In the genomic region with DNA sequence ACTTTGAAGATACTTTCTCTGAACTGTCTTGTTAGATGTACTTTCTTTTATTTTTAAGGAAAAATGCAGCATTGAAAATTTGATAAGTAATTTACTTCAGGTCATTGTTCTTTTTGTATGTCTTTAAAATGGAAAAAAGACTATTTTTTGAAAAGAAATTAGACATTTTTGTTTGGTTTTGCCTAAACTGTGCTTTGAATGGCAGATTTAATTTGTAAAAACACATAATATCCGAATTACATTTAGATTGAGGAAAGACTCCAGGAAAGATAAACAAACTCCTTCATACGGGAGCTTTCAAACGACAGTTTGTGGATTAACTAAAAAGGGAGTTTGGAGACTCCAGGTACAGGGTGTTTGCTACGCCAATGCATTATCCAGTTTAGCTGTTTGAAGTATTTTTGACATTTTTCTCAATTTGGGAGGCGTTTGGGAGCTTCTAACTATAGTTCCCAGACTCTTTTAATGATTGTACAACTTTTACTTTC, we compare ENCODE assay signal across 19 cellular contexts. TPM values are rescaled to one million over a fixed set of nuclear protein-coding genes. Genes with fewer than 3 reads are reported as not detected.
DNase-seq lines count a peak whose midpoint lies in the region; ATAC-seq, FAIRE-seq and TF ChIP-seq lines count a peak whose summit lies in the region.
"Had no signal": no experiment of that assay in that cellular context is flagged by ENCODE, and none has a peak within 500 bp of the region (broad histone marks: within the 10 kb centered on the region; RNA-seq: fewer than 3 reads in every experiment).

No MANE protein-coding gene starts in this region.

- WGBS in right lobe of liver (ENCODE audit: insufficient coverage, low coverage, low lambda C conversion rate, missing lambda C conversion rate): 27% methylated on average over 5 of the region's 5 CpGs

- no peaks in the 10 kb centered on the region for H3K9me3 Mint-ChIP-seq in activated CD4-positive, alpha-beta T cell treated with anti-CD3 and anti-CD28 coated beads, Interleukin-2, amount 10 ng/mL, durations not matched to agents 7 days and 5 days

- no peaks in the 10 kb centered on the region for H3K27me3 ChIP-seq in right lobe of liver
- H3K27me3 ChIP-seq in rectal smooth muscle tissue (ENCODE audit: control insufficient read depth, insufficient read depth, low read length): no peaks in the 10 kb centered on the region

- peak; percentile 16 for FAIRE-seq in A204.1 (lab: Jason Lieb, UNC)
- FAIRE-seq: GM12892, H54, urothelium cell line had no signal

- H3K27ac Mint-ChIP-seq in activated CD4-positive, alpha-beta T cell treated with anti-CD3 and anti-CD28 coated beads, Interleukin-2, amount 10 ng/mL, durations not matched to agents 7 days and 5 days: no peak overlapping the region
- H3K27ac Mint-ChIP-seq: naive B cell had no signal

- no peak overlapping the region for H3K4me3 Mint-ChIP-seq in activated CD4-positive, alpha-beta T cell treated with anti-CD3 and anti-CD28 coated beads, Interleukin-2, amount 10 ng/mL, durations not matched to agents 7 days and 5 days
- H3K4me3 Mint-ChIP-seq: naive B cell had no signal

- H3K9me3 ChIP-seq in SK-N-MC (ENCODE audit: low read depth, low read length) (no peaks in the 10 kb centered on the region), right lobe of liver (no peaks in the 10 kb centered on the region)

- intact Hi-C loops in right lobe of liver (cut with DNase I): no loop called here

- no peak for DNase-seq in SK-N-MC (ENCODE audit: low read depth, low spot score)
- no peak for DNase-seq in right lobe of liver
- no peak for DNase-seq in activated CD4-positive, alpha-beta T cell treated with anti-CD3 and anti-CD28 coated beads, Interleukin-2, amount 10 ng/mL, durations not matched to agents 7 days and 5 days
- DNase-seq in SKM-1 (lab: John Stamatoyannopoulos, UW; ENCODE audit: unreplicated experiment): no peak
- no peak for DNase-seq in NCI-H146 (lab: John Stamatoyannopoulos, UW)
- DNase-seq: activated CD4-positive, alpha-beta T cell treated with anti-CD3 and anti-CD28 coated beads for 1 hour; activated gamma-delta T cell treated with Interleukin-2 at 50 U/mL for 16 hours; dorsolateral prefrontal cortex; left colon; naive B cell; NCI-H1092 treated with DMSO at 0.1 percent for 48 hours; stimulated activated CD4-positive, alpha-beta T cell treated with anti-CD3 and anti-CD28 coated beads, Interleukin-2, amount 100 ng/mL, for 48 hours; T-helper 2 cell had no signal

- no peak overlapping the region for H3K9ac ChIP-seq in SK-N-MC (ENCODE audit: insufficient read length)
- H3K9ac ChIP-seq in rectal smooth muscle tissue (ENCODE audit: low read length): no peak overlapping the region

- H3K27ac ChIP-seq in SK-N-MC (no peak overlapping the region), right lobe of liver (peak overlapping the region in 2 of 3 donors; percentile 49 to 51), rectal smooth muscle tissue (ENCODE audit: low read depth, low read length) (peak overlapping the region; percentile 51)

- ATAC-seq in right lobe of liver: peak in 1 of 4 donors; percentile 8
- no peak for ATAC-seq in HG03025 (IDR thresholded peaks at IDR 0.05; ENCODE audit: low FRiP score, unreplicated experiment)

- H3K4me1 Mint-ChIP-seq in activated CD4-positive, alpha-beta T cell treated with anti-CD3 and anti-CD28 coated beads, Interleukin-2, amount 10 ng/mL, durations not matched to agents 7 days and 5 days: peaks cover 2% of the 10 kb centered on the region
- H3K4me1 Mint-ChIP-seq: naive B cell had no signal

- H3K36me3 Mint-ChIP-seq in activated CD4-positive, alpha-beta T cell treated with anti-CD3 and anti-CD28 coated beads, Interleukin-2, amount 10 ng/mL, durations not matched to agents 7 days and 5 days (ENCODE audit: low read depth): peaks cover 1% of the 10 kb centered on the region
- H3K36me3 Mint-ChIP-seq: naive B cell had no signal

- H3K4me3 ChIP-seq in SK-N-MC (peak overlapping the region; percentile 24; the same call in 1 of the 2 replicates), right lobe of liver (no peak overlapping the region), rectal smooth muscle tissue (ENCODE audit: low read length) (no peak overlapping the region)
- H3K4me3 ChIP-seq: dorsolateral prefrontal cortex had no signal

- peaks cover 0 to 36% (median 5%) of the 10 kb centered on the region in 4 donors for H3K4me1 ChIP-seq in right lobe of liver
- H3K4me1 ChIP-seq in rectal smooth muscle tissue (ENCODE audit: control insufficient read depth, insufficient read depth, low read length): peaks cover 31% of the 10 kb centered on the region

- CTCF ChIA-PET in activated CD4-positive, alpha-beta T cell treated with anti-CD3 and anti-CD28 coated beads, Interleukin-2, amount 10 ng/mL, durations not matched to agents 7 days and 5 days (lab: Charles Lee): no interaction called here

- no peak for TF ChIP-seq POLR2A in right lobe of liver (IDR thresholded peaks at IDR 0.05)

- POLR2A ChIA-PET in activated CD4-positive, alpha-beta T cell treated with anti-CD3 and anti-CD28 coated beads, Interleukin-2, amount 10 ng/mL, durations not matched to agents 7 days and 5 days (lab: Charles Lee): no interaction called here

- peaks cover 9% of the 10 kb centered on the region for H3K27me3 Mint-ChIP-seq in activated CD4-positive, alpha-beta T cell treated with anti-CD3 and anti-CD28 coated beads, Interleukin-2, amount 10 ng/mL, durations not matched to agents 7 days and 5 days

- H3K36me3 ChIP-seq in SK-N-MC (ENCODE audit: insufficient read depth, low read length): no peaks in the 10 kb centered on the region
- no peaks in the 10 kb centered on the region for H3K36me3 ChIP-seq in right lobe of liver
- no peaks in the 10 kb centered on the region for H3K36me3 ChIP-seq in rectal smooth muscle tissue (ENCODE audit: control insufficient read depth, insufficient read depth, low read length)

- TF ChIP-seq CTCF in right lobe of liver (IDR thresholded peaks at IDR 0.05): no peak

RNA-seq across cellular contexts. Expression of a gene that starts 36.1 kb away (rescaled TPM):
- total RNA-seq in right lobe of liver: 10 to 100 TPM; 24.3 to 45.8 (median 34.9) TPM
- under 1 TPM in 1 of 2 experiments, not detected in 1; 0.17 TPM for total RNA-seq in activated CD4-positive, alpha-beta T cell treated with anti-CD3 and anti-CD28 coated beads, Interleukin-2, amount 10 ng/mL, durations not matched to agents 7 days and 5 days

Comparison
In these comparisons a context has a peak if more than half of its experiments do, and no peak if none do; other contexts are left out.
1. RNA of a gene that starts 36.1 kb away (total RNA-seq): 24.3 to 45.8 TPM in right lobe of liver; 0.17 TPM in activated CD4-positive, alpha-beta T cell treated with anti-CD3 and anti-CD28 coated beads, Interleukin-2, amount 10 ng/mL, durations not matched to agents 7 days and 5 days; every median in the first group is over 10 times any median in the second.